Comparison of ENCODE assay signal across 19 cellular contexts in genomic region chr5:160556886-160557285, GRCh38.
A peak's percentile ranks its signal among the peaks of the same experiment; 100 is the strongest.
DNase-seq lines count a peak whose midpoint lies in the region; TF ChIP-seq lines count a peak whose summit lies in the region.
"Had no signal": no experiment of that assay in that cellular context is flagged by ENCODE, and none has a peak within 500 bp of the region (broad histone marks: within the 10 kb centered on the region; RNA-seq: fewer than 3 reads in every experiment).

No MANE protein-coding gene starts in this region.

- TF ChIP-seq CTCF in fibroblast of mammary gland (conservative IDR thresholded peaks at IDR 0.05; ENCODE audit: control insufficient read depth, insufficient read depth, low read depth, low read length) (no peak), ovary (IDR thresholded peaks at IDR 0.05) (no peak)

- no peaks in the 10 kb centered on the region for H3K36me3 ChIP-seq in ovary
- H3K36me3 ChIP-seq: BE2C, cardiac muscle cell, transverse colon had no signal

- no peaks in the 10 kb centered on the region for H3K27me3 ChIP-seq in ovary
- H3K27me3 ChIP-seq: BE2C, transverse colon had no signal

- H3K4me3 ChIP-seq in fibroblast of mammary gland (ENCODE audit: control insufficient read depth, low read depth, low read length), result no peak overlapping the region
- no peak overlapping the region for H3K4me3 ChIP-seq in skeletal muscle cell (ENCODE audit: low read depth, low read length)
- no peak overlapping the region for H3K4me3 ChIP-seq in ovary
- H3K4me3 ChIP-seq: cardiac muscle cell, SK-N-MC, transverse colon had no signal

- TF ChIP-seq EP300 in ovary (IDR thresholded peaks at IDR 0.05), result no peak

- peak; percentile 44 for DNase-seq in EL
- peak; percentile 84 for DNase-seq in RPMI7951 (ENCODE audit: low read depth)
- peak; percentile 70 for DNase-seq in fibroblast of mammary gland (ENCODE audit: low read depth)
- DNase-seq in skeletal muscle cell (ENCODE audit: low read depth), result peak; percentile 18
- DNase-seq in activated CD4-positive, alpha-beta T cell treated with anti-CD3 and anti-CD28 coated beads, Interleukin-2, amount 50 U/mL, for 4 hours, result no peak
- DNase-seq in ovary, result no peak
- no peak for DNase-seq in H4 (ENCODE audit: low spot score)
- no peak for DNase-seq in HuH-7.5 (ENCODE audit: low spot score)
- DNase-seq: activated CD8-positive, alpha-beta memory T cell treated with anti-CD3 and anti-CD28 coated beads for 24 hours; activated T-cell treated with anti-CD3 and anti-CD28 coated beads, Interleukin-2, amount 50 U/mL, for 72 hours; BE2C; erythroblast; H7; NCI-H1694 treated with DMSO at 0.1 percent for 48 hours; right cardiac atrium; stimulated activated naive B cell treated with anti-CD40 and anti-IgM and Interleukin-4, amounts not matched to agents 10 μg/mL and 1 μg/mL and 100 μg/mL, for 72 hours had no signal

- intact Hi-C loops in ovary (cut with DNase I), result no loop called here

- H3K27ac ChIP-seq in ovary, result no peak overlapping the region
- H3K27ac ChIP-seq: cardiac muscle cell, SK-N-MC, transverse colon had no signal

- no peaks in the 10 kb centered on the region for H3K4me1 ChIP-seq in ovary (ENCODE audit: insufficient read depth)
- H3K4me1 ChIP-seq: BE2C, transverse colon had no signal

- no peak for TF ChIP-seq POLR2A in ovary (IDR thresholded peaks at IDR 0.05)

- no peaks in the 10 kb centered on the region for H3K9me3 ChIP-seq in ovary
- H3K9me3 ChIP-seq: BE2C, transverse colon had no signal

- WGBS in ovary, 3 donors, result 60 to 75% (median 64%) methylated on average over 4 of the region's 4 CpGs

Comparison
In these comparisons a context has a peak if more than half of its experiments do, and no peak if none do; other contexts are left out.
1. DNase-seq: peak in EL (single experiment), RPMI7951 (single experiment), fibroblast of mammary gland (single experiment) and skeletal muscle cell (single experiment); none in activated CD4-positive, alpha-beta T cell treated with anti-CD3 and anti-CD28 coated beads, Interleukin-2, amount 50 U/mL, for 4 hours (0 of 2), ovary (0 of 5), H4 (single experiment) and HuH-7.5 (single experiment).